ENCODE assay signal across 17 cellular contexts in the genomic region with DNA sequence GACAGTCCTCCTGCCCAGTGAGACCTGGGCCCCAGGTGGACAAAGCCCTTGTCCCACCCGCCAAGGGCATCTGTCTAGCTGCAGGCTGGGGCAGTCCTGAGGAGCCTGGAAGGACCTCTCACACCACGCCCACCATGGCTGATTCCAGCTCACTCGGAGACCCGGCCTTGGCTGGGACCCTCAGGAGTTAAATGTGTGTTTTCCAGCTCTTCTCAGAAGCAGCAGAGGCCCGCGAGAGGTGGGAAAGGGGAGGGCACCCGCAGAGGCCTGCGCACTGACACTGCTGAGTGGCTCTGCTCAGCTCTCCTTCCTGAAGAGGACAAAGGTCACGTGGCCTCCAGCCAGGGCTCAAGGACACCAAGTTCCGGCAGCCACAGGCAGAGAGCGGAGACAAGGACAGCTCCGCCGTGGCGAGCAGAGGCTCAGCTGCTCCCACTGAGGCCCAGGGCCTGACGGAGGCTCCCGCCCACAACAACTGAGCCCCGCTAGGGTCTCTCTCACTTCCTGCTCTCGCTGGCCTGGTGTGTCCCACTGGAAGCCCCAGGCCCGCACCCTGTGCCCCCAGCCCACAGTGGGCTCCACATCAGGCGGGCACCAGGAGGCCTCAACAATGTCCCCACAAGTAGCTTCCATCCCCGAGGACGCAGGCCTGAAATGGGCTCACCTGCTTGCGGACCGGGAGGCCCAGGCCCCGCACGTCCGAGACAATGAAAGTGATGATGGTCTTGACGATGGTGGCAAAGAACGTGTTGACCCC. TPM values are rescaled to one million over a fixed set of nuclear protein-coding genes. Genes with fewer than 3 reads are reported as not detected.
DNase-seq lines count a peak whose midpoint lies in the region; ATAC-seq and TF ChIP-seq lines count a peak whose summit lies in the region.
"Had no signal": no experiment of that assay in that cellular context is flagged by ENCODE, and none has a peak within 500 bp of the region (broad histone marks: within the 10 kb centered on the region; RNA-seq: fewer than 3 reads in every experiment).

No MANE protein-coding gene starts in this region.

- H3K36me3 Mint-ChIP-seq in nephron (ENCODE audit: low read depth), result peaks cover 46% of the 10 kb centered on the region

- H3K27me3 Mint-ChIP-seq in nephron (ENCODE audit: low read depth), result no peaks in the 10 kb centered on the region
- H3K27me3 Mint-ChIP-seq: activated CD8-positive, alpha-beta T cell treated with anti-CD3 and anti-CD28 coated beads for 36 hours; progenitor cell of endocrine pancreas had no signal

- H3K36me3 ChIP-seq in right atrium auricular region (no peaks in the 10 kb centered on the region), upper lobe of right lung (peaks cover 6% of the 10 kb centered on the region)
- H3K36me3 ChIP-seq: breast epithelium, thoracic aorta had no signal

- H3K27ac Mint-ChIP-seq in nephron, result peak overlapping the region in 2 of 3 experiments; percentile 19 to 54
- H3K27ac Mint-ChIP-seq: activated CD8-positive, alpha-beta T cell treated with anti-CD3 and anti-CD28 coated beads for 36 hours; mesothelial cell of epicardium; progenitor cell of endocrine pancreas had no signal

- peak; percentile 78 for ATAC-seq in Right ventricle myocardium inferior
- ATAC-seq in left cardiac atrium, result peak; percentile 77 to 90
- ATAC-seq in upper lobe of right lung, result peak; percentile 8
- ATAC-seq: activated CD8-positive, alpha-beta T cell treated with anti-CD3 and anti-CD28 coated beads for 36 hours; foreskin keratinocyte had no signal

- H3K9me3 Mint-ChIP-seq in nephron, result peaks cover 26% of the 10 kb centered on the region

- H3K4me1 Mint-ChIP-seq in nephron, result no peaks in the 10 kb centered on the region

- no peaks in the 10 kb centered on the region for H3K27me3 ChIP-seq in right atrium auricular region
- H3K27me3 ChIP-seq in upper lobe of right lung, result no peaks in the 10 kb centered on the region
- H3K27me3 ChIP-seq: breast epithelium, foreskin keratinocyte had no signal

- H3K9me3 ChIP-seq in right atrium auricular region (peaks cover 0 to 20% of the 10 kb centered on the region in 2 donors), upper lobe of right lung (peaks cover 11% of the 10 kb centered on the region)

- no peak overlapping the region for H3K4me3 Mint-ChIP-seq in nephron
- H3K4me3 Mint-ChIP-seq: activated CD8-positive, alpha-beta T cell treated with anti-CD3 and anti-CD28 coated beads for 36 hours; mesothelial cell of epicardium had no signal

- H3K27ac ChIP-seq in right atrium auricular region (peak overlapping the region in 1 of 2 donors; percentile 35), upper lobe of right lung (no peak overlapping the region)
- H3K27ac ChIP-seq: breast epithelium, foreskin keratinocyte, thoracic aorta had no signal

- H3K4me3 ChIP-seq in right atrium auricular region (no peak overlapping the region), upper lobe of right lung (no peak overlapping the region)
- H3K4me3 ChIP-seq: breast epithelium, thoracic aorta had no signal

- H3K4me1 ChIP-seq in right atrium auricular region (peaks cover 0 to 10% of the 10 kb centered on the region in 2 donors), upper lobe of right lung (no peaks in the 10 kb centered on the region)
- H3K4me1 ChIP-seq: breast epithelium, Caco-2, foreskin keratinocyte had no signal

- DNase-seq in Right ventricle myocardium inferior (ENCODE audit: missing footprints), result peak; percentile 87
- DNase-seq in right atrium auricular region (ENCODE audit: low spot score), result no peak
- peak; percentile 61 for DNase-seq in left cardiac atrium
- DNase-seq in upper lobe of right lung, result peak; percentile 70
- DNase-seq in COLO829 (ENCODE audit: low spot score), result no peak
- DNase-seq in NCI-H2171 (lab: John Stamatoyannopoulos, UW), result no peak
- no peak for DNase-seq in H4 (ENCODE audit: low spot score)
- DNase-seq: activated CD8-positive, alpha-beta T cell treated with anti-CD3 and anti-CD28 coated beads for 36 hours; activated naive CD4-positive, alpha-beta T cell treated with Interleukin-2 at 50 U/mL for 16 hours; foreskin keratinocyte; NCI-H1694 had no signal

- intact Hi-C loops in Right ventricle myocardium inferior (cut with DNase I) (no loop called here), left cardiac atrium (cut with DNase I) (no loop called here), upper lobe of right lung (cut with DNase I) (no loop called here)

- TF ChIP-seq CTCF in right atrium auricular region (IDR thresholded peaks at IDR 0.05), result no peak
- no peak for TF ChIP-seq CTCF in nephron (IDR thresholded peaks at IDR 0.05; ENCODE audit: unreplicated experiment in 3 of 3)
- TF ChIP-seq CTCF in upper lobe of right lung (IDR thresholded peaks at IDR 0.05), result no peak

RNA-seq across cellular contexts. Expression of a gene that starts 16.9 kb away (rescaled TPM):
- total RNA-seq in Right ventricle myocardium inferior (8.2 TPM), right atrium auricular region (1 to 10 TPM; 2.2 to 5.3 TPM), left cardiac atrium (1 to 10 TPM; 5.4 to 8.6 TPM), upper lobe of right lung (39.3 TPM)
- total RNA-seq in H4 (2014; rRNA removed; shearing (Covaris generic)), result 16.3 and 18.2 TPM in 2 replicates

Comparison
In these comparisons a context has a peak if more than half of its experiments do, and no peak if none do; other contexts are left out.
1. DNase-seq: peak in Right ventricle myocardium inferior (single experiment), left cardiac atrium (single experiment) and upper lobe of right lung (single experiment); none in right atrium auricular region (single experiment), COLO829 (single experiment), NCI-H2171 (single experiment) and H4 (single experiment).
2. ATAC-seq: peak in every context shown above with its lines; median percentile 84 in left cardiac atrium; 78 in Right ventricle myocardium inferior; 8 in upper lobe of right lung.